In the genomic region with DNA sequence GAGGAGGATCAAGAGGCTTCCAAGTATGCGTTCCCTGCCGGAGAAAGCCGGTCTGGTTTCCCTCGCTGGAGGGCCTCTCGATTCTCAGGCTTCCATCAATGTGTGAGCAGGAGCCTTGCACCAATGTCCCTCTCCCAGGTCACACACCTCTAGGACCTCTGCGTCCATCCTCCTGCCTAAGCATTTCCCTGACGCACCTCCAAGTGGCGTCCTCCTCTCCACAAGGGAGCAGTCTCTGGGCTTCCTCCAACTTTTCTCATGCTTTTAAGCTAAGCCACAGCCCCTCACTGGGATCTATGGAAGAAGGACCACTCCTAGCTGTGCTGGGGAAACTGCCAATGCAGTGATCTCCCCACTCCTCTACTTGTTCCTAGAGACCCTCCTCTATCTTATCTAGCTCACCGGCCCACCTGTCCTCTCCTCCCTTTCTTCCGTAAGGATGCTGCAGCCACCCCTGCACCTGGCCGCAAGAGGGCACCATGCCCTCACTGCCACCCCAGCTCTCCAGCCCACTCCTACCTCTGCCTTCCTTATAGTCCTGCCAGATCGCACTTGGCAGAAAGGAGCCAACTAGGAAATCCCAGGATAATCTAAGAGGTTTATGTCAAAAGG, we compare ENCODE assay signal across 9 cellular contexts.
DNase-seq lines count a peak whose midpoint lies in the region; ATAC-seq and TF ChIP-seq lines count a peak whose summit lies in the region.
"Had no signal": no experiment of that assay in that cellular context is flagged by ENCODE, and none has a peak within 500 bp of the region (broad histone marks: within the 10 kb centered on the region; RNA-seq: fewer than 3 reads in every experiment).

No MANE protein-coding gene starts in this region.

- TF ChIP-seq CTCF in GM06990 (IDR thresholded peaks at IDR 0.05; ENCODE audit: insufficient read depth, low read length, poor library complexity, severe bottlenecking) = peak; percentile 67
- peak; percentile 14 for TF ChIP-seq CTCF in foreskin fibroblast (IDR thresholded peaks at IDR 0.05; ENCODE audit: low read depth, low read length)

- H3K4me1 Mint-ChIP-seq in activated CD4-positive, alpha-beta memory T cell treated with anti-CD3 and anti-CD28 coated beads for 36 hours (ENCODE audit: low read depth) = no peaks in the 10 kb centered on the region

- peaks cover 19% of the 10 kb centered on the region for H3K27me3 Mint-ChIP-seq in activated CD4-positive, alpha-beta memory T cell treated with anti-CD3 and anti-CD28 coated beads for 36 hours

- H3K4me1 ChIP-seq in aorta (ENCODE audit: control insufficient read depth in 1 of 2, insufficient read depth in 2 of 2, low read length in 2 of 2) = no peaks in the 10 kb centered on the region

- WGBS in aorta, 2 donors = 38 to 41% methylated on average over 12 of the region's 12 CpGs

- POLR2A ChIA-PET in activated CD4-positive, alpha-beta memory T cell treated with anti-CD3 and anti-CD28 coated beads for 36 hours (lab: Charles Lee) = no interaction called here

- H3K36me3 Mint-ChIP-seq in activated CD4-positive, alpha-beta memory T cell treated with anti-CD3 and anti-CD28 coated beads for 36 hours = no peaks in the 10 kb centered on the region
- H3K36me3 Mint-ChIP-seq: IgD-negative memory B cell had no signal

- CTCF ChIA-PET in activated CD4-positive, alpha-beta memory T cell treated with anti-CD3 and anti-CD28 coated beads for 36 hours (lab: Charles Lee) = interaction anchor here (1.0 kb wide), 2 partner anchors 16 to 276 kb away, joined by 3 to 4 read pairs; no protein-coding TSS in a partner anchor

- no peak overlapping the region for H3K4me3 Mint-ChIP-seq in activated CD4-positive, alpha-beta memory T cell treated with anti-CD3 and anti-CD28 coated beads for 36 hours
- H3K4me3 Mint-ChIP-seq: IgD-negative memory B cell had no signal

- H3K27ac Mint-ChIP-seq in activated CD4-positive, alpha-beta memory T cell treated with anti-CD3 and anti-CD28 coated beads for 36 hours = no peak overlapping the region
- H3K27ac Mint-ChIP-seq: IgD-negative memory B cell had no signal

- ATAC-seq in GM21723 (IDR thresholded peaks at IDR 0.05; ENCODE audit: unreplicated experiment) (no peak), aorta (ENCODE audit: low FRiP score) (no peak)

- DNase-seq in GM06990 (ENCODE audit: extremely low read depth, insufficient read length) (no peak), NCI-H1105 treated with DMSO at 0.1 percent for 48 hours (lab: John Stamatoyannopoulos, UW) (peak; percentile 81), foreskin fibroblast (no peak), aorta (no peak), Kasumi-1 (lab: John Stamatoyannopoulos, UW) (no peak)
- peak; percentile 42 for DNase-seq in activated CD4-positive, alpha-beta memory T cell treated with anti-CD3 and anti-CD28 coated beads for 36 hours
- peak; percentile 5 to 9 for DNase-seq in stimulated activated CD4-positive, alpha-beta T cell treated with anti-CD3 and anti-CD28 coated beads, Interleukin-12 subunit alpha, Interleukin-12 subunit beta, amount 100 ng/mL, for 24 hours (ENCODE audit: low read depth in 2 of 2)

- H3K27me3 ChIP-seq in GM06990 (replicated peaks; ENCODE audit: control insufficient read depth, insufficient read depth, low read length) (peaks cover 1% of the 10 kb centered on the region), aorta (ENCODE audit: control insufficient read depth in 1 of 2, insufficient read depth in 2 of 2, low read length in 1 of 2) (no peaks in the 10 kb centered on the region)

- H3K27ac ChIP-seq in aorta (ENCODE audit: low read depth in 1 of 2, low read length in 2 of 2) = no peak overlapping the region

- H3K9me3 ChIP-seq in aorta (ENCODE audit: control insufficient read depth, low read length) = no peaks in the 10 kb centered on the region

- H3K4me3 ChIP-seq in GM06990 (replicated peaks; ENCODE audit: low read depth, low read length) (no peak overlapping the region), foreskin fibroblast (ENCODE audit: low read depth in 1 of 2, low read length in 2 of 2) (no peak overlapping the region), aorta (ENCODE audit: low read length in 2 of 2) (no peak overlapping the region)

- intact Hi-C loops in activated CD4-positive, alpha-beta memory T cell treated with anti-CD3 and anti-CD28 coated beads for 36 hours (cut with micrococcal nuclease) = loop anchor here (5.0 to 10.0 kb wide), 3 partner anchors 259 to 584 kb away; a partner anchor contains a TSS
- intact Hi-C loops in aorta (cut with DNase I) = no loop called here

- H3K9me3 Mint-ChIP-seq in activated CD4-positive, alpha-beta memory T cell treated with anti-CD3 and anti-CD28 coated beads for 36 hours = no peaks in the 10 kb centered on the region
- H3K9me3 Mint-ChIP-seq: IgD-negative memory B cell had no signal

- no peaks in the 10 kb centered on the region for H3K36me3 ChIP-seq in GM06990 (ENCODE audit: control insufficient read depth, insufficient read depth, low read length)
- no peaks in the 10 kb centered on the region for H3K36me3 ChIP-seq in aorta (ENCODE audit: control insufficient read depth in 1 of 2, insufficient read depth in 2 of 2, low read length in 1 of 2)

Comparison
In these comparisons a context has a peak if more than half of its experiments do, and no peak if none do; other contexts are left out.
1. DNase-seq: peak in NCI-H1105 treated with DMSO at 0.1 percent for 48 hours (single experiment), activated CD4-positive, alpha-beta memory T cell treated with anti-CD3 and anti-CD28 coated beads for 36 hours (single experiment) and stimulated activated CD4-positive, alpha-beta T cell treated with anti-CD3 and anti-CD28 coated beads, Interleukin-12 subunit alpha, Interleukin-12 subunit beta, amount 100 ng/mL, for 24 hours (2 of 2); none in GM06990 (single experiment), foreskin fibroblast (0 of 2), aorta (0 of 2) and Kasumi-1 (0 of 2).